In genomic region chr9:114342755-114343440, GRCh38 we compare ENCODE assay signal across 1 cellular context.
TF ChIP-seq lines count a peak whose summit lies in the region.

No MANE protein-coding gene starts in this region.

TF ChIP-seq in K562, 482 proteins besides CTCF, POLR2A, EP300 and RAD21:
- no peak for TF ChIP-seq ZBTB43 (CRISPR knock-in tag; IDR thresholded peaks at IDR 0.05)
- TF ChIP-seq SREBF1 (IDR thresholded peaks at IDR 0.05; ENCODE audit: borderline replicate concordance, low read depth, low read length), result no peak
- peak; percentile 95 for TF ChIP-seq ZNF24 (IDR thresholded peaks at IDR 0.05)
- peak; percentile 57 for TF ChIP-seq ZFP36 (IDR thresholded peaks at IDR 0.05; ENCODE audit: low read depth, low read length, partially characterized antibody)
- peak; percentile 64 for TF ChIP-seq ADNP (tag; IDR thresholded peaks at IDR 0.05)
- no peak for TF ChIP-seq ZBTB7A (IDR thresholded peaks at IDR 0.05; ENCODE audit: borderline replicate concordance, control insufficient read depth, low read depth, low read length)
- 0 out of 4 replicates have a peak, but pooled peaks of 1 of the 2 experiments have one; percentile 16 for TF ChIP-seq KDM1A (IDR thresholded peaks at IDR 0.05)
- peak; percentile 69 for TF ChIP-seq BRD9 (IDR thresholded peaks at IDR 0.05; ENCODE audit: low read depth, partially characterized antibody)
- peak; percentile 62; the same call in 1 of the 2 replicates for TF ChIP-seq BCOR (IDR thresholded peaks at IDR 0.05)
- no peak for TF ChIP-seq USF2 (CRISPR knock-in tag; IDR thresholded peaks at IDR 0.05)
- TF ChIP-seq RBM25 (IDR thresholded peaks at IDR 0.05; ENCODE audit: low read depth, low read length, severe bottlenecking), result peak; percentile 82
TF ChIP-seq in K562: peak in this region for 7.
